1 cellular context compared by ENCODE assay signal in the genomic region with DNA sequence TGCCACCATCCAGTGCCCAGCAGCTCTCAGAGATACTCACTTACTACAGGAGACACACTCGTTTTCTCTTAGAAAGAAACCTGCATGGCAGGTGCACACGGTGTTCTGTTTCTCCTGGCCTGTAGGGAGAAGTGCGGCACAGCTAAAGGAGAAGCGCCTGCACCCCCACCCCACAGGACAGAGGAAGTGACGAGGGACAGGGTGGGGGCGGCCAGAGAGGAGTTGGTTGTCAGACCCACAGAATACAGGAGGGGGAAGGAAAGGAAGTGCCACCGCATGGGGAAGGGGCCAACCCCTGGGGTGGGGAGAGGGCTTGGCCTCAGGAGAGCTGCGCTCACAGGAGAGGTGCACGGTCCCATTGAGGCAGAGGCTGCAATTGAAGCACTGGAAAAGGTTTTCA.
A peak's percentile ranks its signal among the peaks of the same experiment; 100 is the strongest.
TF ChIP-seq lines count a peak whose summit lies in the region.

No MANE protein-coding gene starts in this region.

TF ChIP-seq in HepG2, 621 proteins besides CTCF, POLR2A, EP300 and RAD21:
- peak; percentile 42 for TF ChIP-seq AGO2 (optimal IDR thresholded peaks at IDR 0.05; ENCODE audit: low read depth, low read length)
- no peak for TF ChIP-seq NFATC3 (CRISPR knock-in tag; IDR thresholded peaks at IDR 0.05)
